ENCODE assay signal across 1 cellular context in genomic region chr15:59330649-59331048, GRCh38.
TF ChIP-seq lines count a peak whose summit lies in the region.

No MANE protein-coding gene starts in this region.

TF ChIP-seq in A549, 52 proteins besides CTCF, POLR2A, EP300 and RAD21 (continued from another document):
- no peak for TF ChIP-seq USF2 (IDR thresholded peaks at IDR 0.05)
- no peak for TF ChIP-seq MYC (IDR thresholded peaks at IDR 0.05; ENCODE audit: borderline replicate concordance, low read length)
- TF ChIP-seq ATOH8 (CRISPR knock-in tag; IDR thresholded peaks at IDR 0.05; ENCODE audit: low read depth) = no peak
- no peak for TF ChIP-seq CHD4 (IDR thresholded peaks at IDR 0.05; ENCODE audit: borderline replicate concordance)
- no peak for TF ChIP-seq JUNB (IDR thresholded peaks at IDR 0.05)
- no peak for TF ChIP-seq NPAS2 (CRISPR knock-in tag; IDR thresholded peaks at IDR 0.05; ENCODE audit: borderline replicate concordance)
- no peak for TF ChIP-seq GATA3 (IDR thresholded peaks at IDR 0.05; ENCODE audit: borderline replicate concordance)
- no peak for TF ChIP-seq CBX8 (IDR thresholded peaks at IDR 0.05)
- no peak for TF ChIP-seq HOXB13 (CRISPR knock-in tag; IDR thresholded peaks at IDR 0.05; ENCODE audit: low read depth)
- no peak for TF ChIP-seq ZSCAN20 (CRISPR knock-in tag; IDR thresholded peaks at IDR 0.05)
- no peak for TF ChIP-seq POLR2AphosphoS2 (conservative IDR thresholded peaks at IDR 0.05; ENCODE audit: low read length)
- TF ChIP-seq JUN (IDR thresholded peaks at IDR 0.05) = no peak
- TF ChIP-seq BHLHE40 (IDR thresholded peaks at IDR 0.05; ENCODE audit: low read depth, low read length) = no peak
- no peak for TF ChIP-seq MAX (IDR thresholded peaks at IDR 0.05)
